18 cellular contexts compared by ENCODE assay signal in the genomic region with DNA sequence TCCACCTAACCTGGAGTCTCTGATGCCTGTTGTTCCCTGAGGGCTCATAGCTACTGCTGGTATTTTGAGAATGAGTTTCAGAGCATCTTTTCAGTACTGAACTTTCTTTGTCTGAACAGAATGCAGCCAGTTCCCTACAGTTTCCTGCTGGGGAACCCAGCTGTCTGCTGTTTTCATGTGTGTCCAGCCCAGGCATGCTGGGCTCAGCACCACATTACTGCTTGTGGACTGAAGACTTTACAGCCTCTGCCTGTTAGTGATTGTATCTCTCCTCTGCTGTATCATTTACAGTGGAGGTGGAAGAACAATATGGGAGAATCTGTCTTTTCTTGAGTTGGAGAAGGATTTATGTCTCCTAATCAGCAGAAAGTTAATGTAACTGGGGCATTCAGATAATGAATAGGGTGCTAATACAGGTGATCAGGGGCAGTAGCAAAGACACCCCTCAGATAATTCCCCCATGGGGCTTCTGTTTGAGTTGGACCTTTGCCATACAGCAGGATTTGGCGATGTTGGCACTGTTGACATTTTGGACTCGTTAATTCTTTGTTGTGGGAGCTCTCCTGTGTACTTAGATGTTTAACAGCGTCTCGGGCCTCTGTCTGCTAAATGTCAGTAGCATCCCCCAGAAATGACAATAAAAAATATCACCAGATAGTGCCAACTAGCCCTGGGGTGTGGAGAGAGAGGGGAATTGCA.
DNase-seq lines count a peak whose midpoint lies in the region; ATAC-seq, FAIRE-seq and TF ChIP-seq lines count a peak whose summit lies in the region.
"Had no signal": no experiment of that assay in that cellular context is flagged by ENCODE, and none has a peak within 500 bp of the region (broad histone marks: within the 10 kb centered on the region; RNA-seq: fewer than 3 reads in every experiment).

No MANE protein-coding gene starts in this region.

- H3K36me3 ChIP-seq in HEK293 (ENCODE audit: control insufficient read depth in 2 of 2, insufficient read depth in 1 of 2, low read length in 2 of 2) (no peaks in the 10 kb centered on the region), H1 (ENCODE audit: control insufficient read depth in 2 of 4, insufficient read depth in 4 of 4, low read length in 3 of 4) (no peaks in the 10 kb centered on the region), aorta (ENCODE audit: control insufficient read depth in 1 of 2, insufficient read depth in 2 of 2, low read length in 1 of 2) (no peaks in the 10 kb centered on the region)
- H3K36me3 ChIP-seq: BLaER1 treated with 17β-estradiol and CSF1 and Interleukin-3, amounts not matched to agents 10 nM and 100 nM; cardiac muscle cell; MG63; spleen had no signal

- H2AK5ac ChIP-seq in H1 (ENCODE audit: low read depth, low read length), result 0 out of 2 replicates have a peak overlapping the region, but pooled peaks have one; percentile 13

- POLR2A ChIA-PET in HEK293 (lab: Yijun Ruan, JAX) (interaction anchor here (0.9 kb wide), 1 partner anchor 17 kb away, joined by 3 read pairs; no protein-coding TSS in a partner anchor), H1 (lab: Charles Lee; ENCODE audit: partially characterized antibody) (no interaction called here)

- H3K79me2 ChIP-seq in H1 (ENCODE audit: control insufficient read depth in 1 of 2, insufficient read depth in 2 of 2, low read length in 2 of 2), result no peaks in the 10 kb centered on the region

- H4K91ac ChIP-seq in H1 (replicated peaks; ENCODE audit: insufficient read length, low read length), result no peak overlapping the region

- TF ChIP-seq CTCF in HEK293 (tag by site-specific recombination; IDR thresholded peaks at IDR 0.05), result no peak
- no peak for TF ChIP-seq CTCF in H1 (IDR thresholded peaks at IDR 0.05; ENCODE audit: control extremely low read depth in 1 of 3, insufficient read depth in 1 of 3, low read depth in 1 of 3, low read length in 3 of 3)
- no peak for TF ChIP-seq CTCF in progenitor cell of endocrine pancreas (IDR thresholded peaks at IDR 0.05; ENCODE audit: unreplicated experiment)

- no peak for TF ChIP-seq EP300 in H1 (IDR thresholded peaks at IDR 0.05; ENCODE audit: borderline replicate concordance in 1 of 2, low read depth in 2 of 2, low read length in 2 of 2)

- no peak overlapping the region for H3K23ac ChIP-seq in H1 (ENCODE audit: insufficient read length)

- H2AFZ ChIP-seq in H1 (ENCODE audit: low read length), result no peak overlapping the region

- H3K9ac ChIP-seq in H1 (replicated peaks in 1 of 4; ENCODE audit: extremely low read depth in 1 of 4, low read depth in 3 of 4, low read length in 3 of 4), result no peak overlapping the region
- H3K9ac ChIP-seq: BLaER1 treated with 17β-estradiol and CSF1 and Interleukin-3, amounts not matched to agents 10 nM and 100 nM had no signal

- H3K4me1 Mint-ChIP-seq in progenitor cell of endocrine pancreas (ENCODE audit: low read depth), result no peaks in the 10 kb centered on the region
- H3K4me1 Mint-ChIP-seq in stimulated activated effector memory CD8-positive, alpha-beta T cell treated with anti-CD3 and anti-CD28 coated beads, Interleukin-12 subunit alpha, Interleukin-12 subunit beta, amount 100 ng/mL, for 72 hours, result no peaks in the 10 kb centered on the region
- H3K4me1 Mint-ChIP-seq: activated CD4-positive, alpha-beta T cell treated with anti-CD3 and anti-CD28 coated beads for 36 hours; memory B cell; T-helper 17 cell had no signal

- H2BK12ac ChIP-seq in H1 (ENCODE audit: low read depth, low read length), result peak overlapping the region; percentile 50; the same call in 1 of the 2 replicates

- no peak overlapping the region for H3K4me3 ChIP-seq in HEK293 (ENCODE audit: low read depth, low read length)
- no peak overlapping the region for H3K4me3 ChIP-seq in H1 (ENCODE audit: extremely low read depth in 1 of 4, insufficient read depth in 2 of 4, low read depth in 3 of 4, low read length in 4 of 4)
- H3K4me3 ChIP-seq in aorta (ENCODE audit: low read length in 2 of 2), result no peak overlapping the region
- H3K4me3 ChIP-seq: BLaER1 treated with 17β-estradiol and CSF1 and Interleukin-3, amounts not matched to agents 10 nM and 100 nM; cardiac muscle cell; MG63; spleen had no signal

- no peak for ATAC-seq in stimulated activated effector memory CD8-positive, alpha-beta T cell treated with anti-CD3 and anti-CD28 coated beads, Interleukin-12 subunit alpha, Interleukin-12 subunit beta, amount 100 ng/mL, for 72 hours
- ATAC-seq in aorta (ENCODE audit: low FRiP score), result no peak
- ATAC-seq: activated CD4-positive, alpha-beta T cell treated with anti-CD3 and anti-CD28 coated beads for 36 hours; activated naive CD4-positive, alpha-beta T cell treated with anti-CD3 and anti-CD28 coated beads, Interleukin-2, amount 50 U/mL, for 72 hours; T-helper 17 cell had no signal

- H3K18ac ChIP-seq in H1 (ENCODE audit: extremely low read depth, low read length), result no peak overlapping the region

- DNase-seq in NCI-H345 (lab: John Stamatoyannopoulos, UW), result peak; percentile 90
- DNase-seq in H1 (ENCODE audit: low read depth in 1 of 2, low spot score in 2 of 2), result no peak
- DNase-seq in progenitor cell of endocrine pancreas (ENCODE audit: low spot score, unreplicated experiment), result no peak
- no peak for DNase-seq in GOT3 (lab: John Stamatoyannopoulos, UW)
- no peak for DNase-seq in stimulated activated effector memory CD8-positive, alpha-beta T cell treated with anti-CD3 and anti-CD28 coated beads, Interleukin-12 subunit alpha, Interleukin-12 subunit beta, amount 100 ng/mL, for 72 hours (ENCODE audit: low spot score in 2 of 2)
- no peak for DNase-seq in aorta
- no peak for DNase-seq in erythroblast (lab: John Stamatoyannopoulos, UW)
- DNase-seq: activated CD4-positive, alpha-beta T cell treated with anti-CD3 and anti-CD28 coated beads for 36 hours; MG63; NCI-H524 treated with DMSO at 0.1 percent for 48 hours; spleen; T-helper 17 cell had no signal

- H3K27me3 ChIP-seq in H1 (replicated peaks in 1 of 4; ENCODE audit: control insufficient read depth in 3 of 4, extremely low read depth in 1 of 4, insufficient read depth in 3 of 4, low read length in 3 of 4) (no peaks in the 10 kb centered on the region), aorta (ENCODE audit: control insufficient read depth in 1 of 2, insufficient read depth in 2 of 2, low read length in 1 of 2) (no peaks in the 10 kb centered on the region)
- H3K27me3 ChIP-seq: BLaER1 treated with 17β-estradiol and CSF1 and Interleukin-3, amounts not matched to agents 10 nM and 100 nM; cardiac muscle cell; MG63; spleen had no signal

- H3K27ac ChIP-seq in HEK293 (ENCODE audit: extremely low read depth, low read depth, low read length), result no peak overlapping the region
- no peak overlapping the region for H3K27ac ChIP-seq in H1 (ENCODE audit: low read depth, low read length)
- H3K27ac ChIP-seq in aorta (ENCODE audit: low read depth in 1 of 2, low read length in 2 of 2), result no peak overlapping the region
- H3K27ac ChIP-seq: BLaER1 treated with 17β-estradiol and CSF1 and Interleukin-3, amounts not matched to agents 10 nM and 100 nM; cardiac muscle cell; spleen had no signal

- 86% methylated on average over 4 of the region's 4 CpGs; no CpG with 5 or more reads in 1 of the 2 experiments for WGBS in H1 (ENCODE audit: extremely low coverage in 1 of 2, insufficient coverage in 1 of 2, insufficient read length in 1 of 2, insufficient replicate concordance in 2 of 2, low coverage in 1 of 2, low lambda C conversion rate in 2 of 2, missing lambda C conversion rate in 1 of 2), 2 experiments
- 59 to 66% methylated on average over 4 of the region's 4 CpGs for WGBS in aorta, 2 donors

- H2BK20ac ChIP-seq in H1 (ENCODE audit: low read length), result no peak overlapping the region

- H3K4ac ChIP-seq in H1 (replicated peaks; ENCODE audit: insufficient read length, low read depth, low read length), result no peak overlapping the region

- H3K27ac Mint-ChIP-seq in progenitor cell of endocrine pancreas, result peak overlapping the region; percentile 16
- no peak overlapping the region for H3K27ac Mint-ChIP-seq in stimulated activated effector memory CD8-positive, alpha-beta T cell treated with anti-CD3 and anti-CD28 coated beads, Interleukin-12 subunit alpha, Interleukin-12 subunit beta, amount 100 ng/mL, for 72 hours
- H3K27ac Mint-ChIP-seq: activated CD4-positive, alpha-beta T cell treated with anti-CD3 and anti-CD28 coated beads for 36 hours; activated naive CD4-positive, alpha-beta T cell treated with anti-CD3 and anti-CD28 coated beads, Interleukin-2, amount 50 U/mL, for 72 hours; T-helper 17 cell had no signal

- no peaks in the 10 kb centered on the region for H3K9me3 ChIP-seq in HEK293 (ENCODE audit: control insufficient read depth, insufficient read depth, low read depth, low read length)
- no peaks in the 10 kb centered on the region for H3K9me3 ChIP-seq in H1 (ENCODE audit: insufficient read depth in 2 of 2, low read depth in 1 of 2, low read length in 1 of 2)
- peaks cover 2% of the 10 kb centered on the region for H3K9me3 ChIP-seq in aorta (ENCODE audit: control insufficient read depth, low read length)
- H3K9me3 ChIP-seq: BLaER1 treated with 17β-estradiol and CSF1 and Interleukin-3, amounts not matched to agents 10 nM and 100 nM; MG63; spleen had no signal

- H3K27me3 Mint-ChIP-seq in progenitor cell of endocrine pancreas, result no peaks in the 10 kb centered on the region
- H3K27me3 Mint-ChIP-seq: activated CD4-positive, alpha-beta T cell treated with anti-CD3 and anti-CD28 coated beads for 36 hours; memory B cell; T-helper 17 cell had no signal

- H2BK120ac ChIP-seq in H1 (replicated peaks; ENCODE audit: low read depth, low read length), result no peak overlapping the region

- H3K36me3 Mint-ChIP-seq in progenitor cell of endocrine pancreas (ENCODE audit: insufficient read depth), result no peaks in the 10 kb centered on the region
- H3K36me3 Mint-ChIP-seq in stimulated activated effector memory CD8-positive, alpha-beta T cell treated with anti-CD3 and anti-CD28 coated beads, Interleukin-12 subunit alpha, Interleukin-12 subunit beta, amount 100 ng/mL, for 72 hours, result no peaks in the 10 kb centered on the region
- H3K36me3 Mint-ChIP-seq: activated naive CD4-positive, alpha-beta T cell treated with anti-CD3 and anti-CD28 coated beads, Interleukin-2, amount 50 U/mL, for 72 hours had no signal

- no peak for FAIRE-seq in H1 (lab: Jason Lieb, UNC)
- FAIRE-seq: frontal cortex had no signal

- H2BK5ac ChIP-seq in H1 (ENCODE audit: low read depth, low read length), result no peak overlapping the region

- no peak for TF ChIP-seq POLR2A in H1 (IDR thresholded peaks at IDR 0.05; ENCODE audit: control extremely low read depth in 1 of 2, low read depth in 2 of 2, low read length in 2 of 2)
- TF ChIP-seq POLR2A in erythroblast (IDR thresholded peaks at IDR 0.05; ENCODE audit: low read length), result no peak

- H3K4me2 ChIP-seq in H1 (ENCODE audit: insufficient read depth in 1 of 2, low read depth in 2 of 2, low read length in 2 of 2), result no peak overlapping the region
- H3K4me2 ChIP-seq: BLaER1 treated with 17β-estradiol and CSF1 and Interleukin-3, amounts not matched to agents 10 nM and 100 nM had no signal

- no peaks in the 10 kb centered on the region for H4K20me1 ChIP-seq in H1 (replicated peaks in 1 of 2; ENCODE audit: control insufficient read depth in 1 of 2, insufficient read depth in 2 of 2, low read length in 2 of 2)
- H4K20me1 ChIP-seq: BLaER1 treated with 17β-estradiol and CSF1 and Interleukin-3, amounts not matched to agents 10 nM and 100 nM had no signal

- H2BK15ac ChIP-seq in H1 (ENCODE audit: low read length), result no peak overlapping the region

- H3K23me2 ChIP-seq in H1 (ENCODE audit: low read depth, low read length), result no peaks in the 10 kb centered on the region

- H3K4me1 ChIP-seq in HEK293 (ENCODE audit: control insufficient read depth, insufficient read depth, low read length) (peaks cover 7% of the 10 kb centered on the region), H1 (replicated peaks in 1 of 4; ENCODE audit: control insufficient read depth in 3 of 4, insufficient read depth in 4 of 4, low read length in 3 of 4) (peaks cover 0 to 3% (median 1%) of the 10 kb centered on the region in 4 experiments; a peak in 2 of 7 replicates), aorta (ENCODE audit: control insufficient read depth in 1 of 2, insufficient read depth in 2 of 2, low read length in 2 of 2) (no peaks in the 10 kb centered on the region)
- H3K4me1 ChIP-seq: BLaER1 treated with 17β-estradiol and CSF1 and Interleukin-3, amounts not matched to agents 10 nM and 100 nM; spleen had no signal

- H3K9me3 Mint-ChIP-seq in progenitor cell of endocrine pancreas (ENCODE audit: low read depth), result no peaks in the 10 kb centered on the region
- no peaks in the 10 kb centered on the region for H3K9me3 Mint-ChIP-seq in stimulated activated effector memory CD8-positive, alpha-beta T cell treated with anti-CD3 and anti-CD28 coated beads, Interleukin-12 subunit alpha, Interleukin-12 subunit beta, amount 100 ng/mL, for 72 hours
- H3K9me3 Mint-ChIP-seq: activated naive CD4-positive, alpha-beta T cell treated with anti-CD3 and anti-CD28 coated beads, Interleukin-2, amount 50 U/mL, for 72 hours; memory B cell had no signal

- no peak overlapping the region for H3K56ac ChIP-seq in H1 (replicated peaks; ENCODE audit: insufficient read length, low read depth, low read length)

- no peak overlapping the region for H3K4me3 Mint-ChIP-seq in progenitor cell of endocrine pancreas (ENCODE audit: low read depth)
- no peak overlapping the region for H3K4me3 Mint-ChIP-seq in stimulated activated effector memory CD8-positive, alpha-beta T cell treated with anti-CD3 and anti-CD28 coated beads, Interleukin-12 subunit alpha, Interleukin-12 subunit beta, amount 100 ng/mL, for 72 hours
- H3K4me3 Mint-ChIP-seq: activated CD4-positive, alpha-beta T cell treated with anti-CD3 and anti-CD28 coated beads for 36 hours; memory B cell; T-helper 17 cell had no signal

- H4K5ac ChIP-seq in H1 (ENCODE audit: insufficient read length, low read depth, low read length), result no peak overlapping the region

- TF ChIP-seq RAD21 in H1 (IDR thresholded peaks at IDR 0.05 in 1 of 2, conservative IDR thresholded peaks at IDR 0.05 in 1 of 2; ENCODE audit: low read depth in 2 of 2, low read length in 2 of 2), result no peak

- H4K8ac ChIP-seq in H1 (ENCODE audit: extremely low read depth, insufficient read depth, low read length), result no peak overlapping the region

- CTCF ChIA-PET in HEK293 (lab: Yijun Ruan, JAX), result interaction anchor here (0.7 to 1.4 kb wide), 2 partner anchors 598 to 680 kb away, joined by 3 to 4 read pairs; a partner anchor contains a TSS
- CTCF ChIA-PET in H1 (lab: Charles Lee; ENCODE audit: partially characterized antibody), result interaction anchor here (1.0 kb wide), 1 partner anchor 19 kb away, joined by 3 read pairs; no protein-coding TSS in a partner anchor

- intact Hi-C loops in aorta (cut with DNase I), result loop anchor here in 1 of 2 donors (10.0 kb wide), 1 partner anchor 288 kb away; no protein-coding TSS in a partner anchor

- no peak overlapping the region for H3K14ac ChIP-seq in H1 (ENCODE audit: insufficient read length)

- no peaks in the 10 kb centered on the region for H3K79me1 ChIP-seq in H1 (ENCODE audit: low read depth, low read length)
